16 cellular contexts compared by ENCODE assay signal in genomic region chr3:25235471-25235870, GRCh38.
"Had no signal": no experiment of that assay in that cellular context is flagged by ENCODE, and none has a peak within 500 bp of the region (broad histone marks: within the 10 kb centered on the region; RNA-seq: fewer than 3 reads in every experiment).

No MANE protein-coding gene starts in this region.

- ATAC-seq: activated CD4-positive, CD25-positive, alpha-beta regulatory T cell treated with anti-CD3 and anti-CD28 coated beads, Interleukin-2, amount 50 U/mL, for 24 hours; activated CD8-positive, alpha-beta memory T cell treated with anti-CD3 and anti-CD28 coated beads, Interleukin-2, amount 10 ng/mL, durations not matched to agents 7 days and 5 days; gastroesophageal sphincter had no signal

- H3K4me1 ChIP-seq: right atrium auricular region, tibial artery had no signal

- H3K4me3 ChIP-seq: gastroesophageal sphincter, right atrium auricular region, tibial artery had no signal

- H3K27ac ChIP-seq: gastroesophageal sphincter, right atrium auricular region, tibial artery had no signal

- DNase-seq: activated CD4-positive, alpha-beta T cell treated with anti-CD3 and anti-CD28 coated beads, Interleukin-2, amount 50 U/mL, for 4 hours; activated CD8-positive, alpha-beta memory T cell treated with anti-CD3 and anti-CD28 coated beads, Interleukin-2, amount 10 ng/mL, durations not matched to agents 7 days and 5 days; activated effector memory CD4-positive, alpha-beta T cell treated with Interleukin-2 at 50 U/mL for 16 hours; activated naive CD8-positive, alpha-beta T cell treated with anti-CD3 and anti-CD28 coated beads for 36 hours; activated T-cell treated with anti-CD3 and anti-CD28 coated beads, Interleukin-2, amount 50 U/mL, for 24 hours; aorta; cortex of kidney; effector CD8-positive, alpha-beta T cell; kidney glomerular epithelial cell; naive B cell; posterior cingulate gyrus; small intestine; tibial artery had no signal

- H3K36me3 ChIP-seq: gastroesophageal sphincter, right atrium auricular region, tibial artery had no signal

- H3K9me3 ChIP-seq: gastroesophageal sphincter, right atrium auricular region, tibial artery had no signal

- H3K27me3 ChIP-seq: gastroesophageal sphincter, right atrium auricular region, tibial artery had no signal
